Comparison of ENCODE assay signal across 13 cellular contexts in genomic region chr7:12322903-12323300, GRCh38.
DNase-seq lines count a peak whose midpoint lies in the region; ATAC-seq and TF ChIP-seq lines count a peak whose summit lies in the region.
"Had no signal": no experiment of that assay in that cellular context is flagged by ENCODE, and none has a peak within 500 bp of the region (broad histone marks: within the 10 kb centered on the region; RNA-seq: fewer than 3 reads in every experiment).

No MANE protein-coding gene starts in this region.

- H3K27me3 ChIP-seq in Loucy (ENCODE audit: insufficient read depth, low read length, poor library complexity, severe bottlenecking) (no peaks in the 10 kb centered on the region), esophagus squamous epithelium (no peaks in the 10 kb centered on the region)
- H3K27me3 ChIP-seq: spleen, uterus had no signal

- no peaks in the 10 kb centered on the region for H3K9me3 Mint-ChIP-seq in Calu3 (ENCODE audit: low read depth, unreplicated experiment)
- H3K9me3 Mint-ChIP-seq: activated T-cell treated with anti-CD3 and anti-CD28 coated beads, Interleukin-2, amount 50 U/mL, for 24 hours; neural crest cell had no signal

- H3K4me3 ChIP-seq in Loucy (ENCODE audit: low read length, poor library complexity, severe bottlenecking) (no peak overlapping the region), esophagus squamous epithelium (no peak overlapping the region)
- H3K4me3 ChIP-seq: spleen, uterus had no signal

- no TSS peak for BruUV-seq in Calu3 (replicated peaks; lab: Mats Ljungman, UMichigan)

- peak overlapping the region; percentile 33; the same call in 1 of the 2 replicates for H2AFZ ChIP-seq in Loucy (ENCODE audit: low read length)

- peaks cover 10% of the 10 kb centered on the region for H3K4me1 Mint-ChIP-seq in Calu3 (ENCODE audit: low read depth, unreplicated experiment)
- H3K4me1 Mint-ChIP-seq: neural crest cell had no signal

- no peaks in the 10 kb centered on the region for H3K9me3 ChIP-seq in Loucy (ENCODE audit: insufficient read depth, low read depth, low read length)
- H3K9me3 ChIP-seq in esophagus squamous epithelium = no peaks in the 10 kb centered on the region
- H3K9me3 ChIP-seq: spleen, uterus had no signal

- DNase-seq in Calu3 (no peak), NOMO-1 (lab: John Stamatoyannopoulos, UW; ENCODE audit: unreplicated experiment in 2 of 2) (no peak), GM10266 (ENCODE audit: extremely low spot score) (no peak), HK-2 (ENCODE audit: unreplicated experiment) (no peak), esophagus squamous epithelium (lab: John Stamatoyannopoulos, UW) (no peak)
- DNase-seq: activated T-cell treated with anti-CD3 and anti-CD28 coated beads, Interleukin-2, amount 50 U/mL, for 24 hours; NCI-H446 treated with DMSO at 0.1 percent for 48 hours; spleen; uterus had no signal

- TF ChIP-seq POLR2A in esophagus squamous epithelium (IDR thresholded peaks at IDR 0.05) = no peak

- H3K27me3 Mint-ChIP-seq in Calu3 (ENCODE audit: unreplicated experiment) = no peaks in the 10 kb centered on the region
- H3K27me3 Mint-ChIP-seq: activated T-cell treated with anti-CD3 and anti-CD28 coated beads, Interleukin-2, amount 50 U/mL, for 24 hours had no signal

- 49 to 51% methylated on average over 3 of the region's 3 CpGs for WGBS in esophagus squamous epithelium, 2 donors

- no peaks in the 10 kb centered on the region for H3F3A ChIP-seq in Loucy (ENCODE audit: low read depth)

- CTCF ChIA-PET in Calu3 (lab: Charles Lee) = interaction anchor here (0.6 to 1.6 kb wide), 7 partner anchors 78 to 487 kb away, joined by 4 to 11 read pairs (median 5); partner anchors contain the start of gene TMEM106B

- no peaks in the 10 kb centered on the region for H3K79me2 ChIP-seq in Loucy (ENCODE audit: insufficient read depth, low read length)

- H3K9ac ChIP-seq in Loucy (ENCODE audit: low read depth, low read length, poor library complexity, severe bottlenecking) = no peak overlapping the region

- no peak overlapping the region for H3K27ac ChIP-seq in esophagus squamous epithelium
- H3K27ac ChIP-seq: spleen, uterus had no signal

- H3K4me3 Mint-ChIP-seq in Calu3 (ENCODE audit: low read depth, unreplicated experiment) = no peak overlapping the region
- H3K4me3 Mint-ChIP-seq: activated T-cell treated with anti-CD3 and anti-CD28 coated beads, Interleukin-2, amount 50 U/mL, for 24 hours; neural crest cell had no signal

- H3K4me2 ChIP-seq in Loucy (ENCODE audit: low read depth, low read length, poor library complexity, severe bottlenecking) = no peak overlapping the region

- peak; percentile 87 for ATAC-seq in GM18867 (IDR thresholded peaks at IDR 0.05; ENCODE audit: unreplicated experiment)
- peak; percentile 79 for ATAC-seq in HG02642 (IDR thresholded peaks at IDR 0.05; ENCODE audit: poor library complexity, unreplicated experiment)

- H3K36me3 Mint-ChIP-seq in Calu3 (ENCODE audit: insufficient read depth, unreplicated experiment) = peaks cover 4% of the 10 kb centered on the region

- H3K27ac Mint-ChIP-seq in Calu3 (ENCODE audit: unreplicated experiment) = peak overlapping the region; percentile 28
- H3K27ac Mint-ChIP-seq: activated T-cell treated with anti-CD3 and anti-CD28 coated beads, Interleukin-2, amount 50 U/mL, for 24 hours had no signal

- intact Hi-C loops in Calu3 (cut with micrococcal nuclease; ENCODE audit: unreplicated experiment) = loop anchor here (1.0 to 2.0 kb wide), 4 partner anchors 112 to 896 kb away; partner anchors contain the start of gene TMEM106B
- intact Hi-C loops in esophagus squamous epithelium (cut with DNase I) = no loop called here

- H3K36me3 ChIP-seq in Loucy (ENCODE audit: insufficient read depth, low read length) (no peaks in the 10 kb centered on the region), esophagus squamous epithelium (no peaks in the 10 kb centered on the region)
- H3K36me3 ChIP-seq: spleen had no signal

- H3K4me1 ChIP-seq in Loucy (ENCODE audit: insufficient read depth, low read length, poor library complexity, severe bottlenecking) (no peaks in the 10 kb centered on the region), esophagus squamous epithelium (no peaks in the 10 kb centered on the region)
- H3K4me1 ChIP-seq: spleen, uterus had no signal

- H4K20me1 ChIP-seq in Loucy (ENCODE audit: insufficient read depth, low read length, poor library complexity, severe bottlenecking) = no peaks in the 10 kb centered on the region

- no peaks in the 10 kb centered on the region for H3K9me2 ChIP-seq in Loucy (replicated peaks; ENCODE audit: low read depth, low read length)

- TF ChIP-seq CTCF in Calu3 (IDR thresholded peaks at IDR 0.05; ENCODE audit: unreplicated experiment) (no peak), Loucy (conservative IDR thresholded peaks at IDR 0.05; ENCODE audit: low read length) (no peak), GM10266 (IDR thresholded peaks at IDR 0.05; ENCODE audit: control insufficient read depth, insufficient read depth, low read depth, missing control alignments) (no peak), esophagus squamous epithelium (IDR thresholded peaks at IDR 0.05) (no peak)
